In genomic region chr16:85611455-85612190, GRCh38 we compare ENCODE assay signal across 1 cellular context.
TF ChIP-seq lines count a peak whose summit lies in the region.

No MANE protein-coding gene starts in this region.

TF ChIP-seq in endothelial cell of umbilical vein, 7 proteins besides CTCF, POLR2A, EP300 and RAD21 (continued from another document):
- no peak for TF ChIP-seq MAX (IDR thresholded peaks at IDR 0.05; ENCODE audit: insufficient read depth, insufficient read length)
- no peak for TF ChIP-seq FOS (IDR thresholded peaks at IDR 0.05; ENCODE audit: borderline replicate concordance, insufficient read depth, low read length)
- TF ChIP-seq GATA2 (IDR thresholded peaks at IDR 0.05; ENCODE audit: insufficient read depth, insufficient read length, low read depth, low read length), result no peak
